In the genomic region with DNA sequence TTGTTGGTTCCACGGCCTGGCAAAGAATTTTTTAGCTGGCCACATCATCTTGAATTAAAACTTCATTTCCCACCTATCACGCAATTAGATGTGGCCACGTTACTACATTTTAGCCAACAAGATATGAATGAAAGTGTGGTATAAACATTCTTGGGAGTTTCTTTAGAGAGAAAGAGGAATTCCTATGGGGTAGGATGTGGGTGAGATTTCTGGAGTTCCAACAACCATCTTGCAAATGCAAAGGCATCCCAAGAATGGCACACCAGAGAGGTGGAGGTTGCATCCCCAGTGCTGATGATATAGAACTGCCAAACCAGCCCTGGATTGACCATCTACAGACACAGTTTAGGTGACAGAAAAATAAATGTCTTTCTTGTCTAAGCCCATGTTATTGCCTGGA, we compare ENCODE assay signal across 13 cellular contexts.
"Had no signal": no experiment of that assay in that cellular context is flagged by ENCODE, and none has a peak within 500 bp of the region (broad histone marks: within the 10 kb centered on the region; RNA-seq: fewer than 3 reads in every experiment).

No MANE protein-coding gene starts in this region.

- H3K27me3 ChIP-seq: gastrocnemius medialis, heart left ventricle, neutrophil, tibial artery, uterus had no signal

- H3K4me3 ChIP-seq: gastrocnemius medialis, heart left ventricle, mucosa of descending colon, tibial artery, uterus had no signal

- H3K9me3 Mint-ChIP-seq: effector memory CD8-positive, alpha-beta T cell; natural killer cell had no signal

- H3K4me3 Mint-ChIP-seq: brain; effector memory CD8-positive, alpha-beta T cell; natural killer cell; T-helper 17 cell had no signal

- H3K27ac Mint-ChIP-seq: brain; effector memory CD8-positive, alpha-beta T cell; natural killer cell had no signal

- H3K36me3 Mint-ChIP-seq: natural killer cell had no signal

- H3K27ac ChIP-seq: gastrocnemius medialis, heart left ventricle, neutrophil, tibial artery, uterus had no signal

- H3K9me3 ChIP-seq: gastrocnemius medialis, mucosa of descending colon, neutrophil, tibial artery, uterus had no signal

- H3K27me3 Mint-ChIP-seq: effector memory CD8-positive, alpha-beta T cell; T-helper 17 cell had no signal

- H3K36me3 ChIP-seq: gastrocnemius medialis, heart left ventricle, neutrophil, tibial artery, uterus had no signal

- DNase-seq: activated CD4-positive, alpha-beta T cell treated with anti-CD3 and anti-CD28 coated beads for 4 hours; activated naive CD4-positive, alpha-beta T cell treated with Interleukin-2 at 50 U/mL for 16 hours; effector memory CD8-positive, alpha-beta T cell; gastrocnemius medialis; heart left ventricle; mucosa of descending colon; natural killer cell; stimulated activated naive CD4-positive, alpha-beta T cell; T-helper 17 cell; tibial artery; uterus had no signal

- ATAC-seq: effector memory CD8-positive, alpha-beta T cell; gastrocnemius medialis; heart left ventricle; mucosa of descending colon; natural killer cell; T-helper 17 cell had no signal

- H3K4me1 ChIP-seq: gastrocnemius medialis, tibial artery, uterus had no signal
